ENCODE assay signal across 1 cellular context in the genomic region with DNA sequence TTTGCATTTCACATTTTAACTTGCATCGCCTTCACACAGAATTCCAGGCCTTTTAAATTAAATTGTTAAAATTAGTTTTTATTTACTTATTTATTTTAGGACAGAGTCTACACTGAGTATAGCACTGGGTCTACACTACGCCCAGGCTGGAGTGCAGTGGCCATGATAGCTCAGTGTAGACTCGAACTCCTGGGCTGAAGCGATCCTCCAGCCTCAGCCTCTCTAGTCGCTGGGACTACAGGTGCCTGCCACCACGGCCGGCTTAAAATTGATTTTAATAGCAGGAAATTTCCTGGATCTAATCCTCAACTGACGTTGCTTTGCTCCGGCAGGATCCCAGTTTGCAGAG.
TF ChIP-seq lines count a peak whose summit lies in the region.

No MANE protein-coding gene starts in this region.

TF ChIP-seq in H1, 55 proteins besides CTCF, POLR2A, EP300 and RAD21:
- TF ChIP-seq TBP (IDR thresholded peaks at IDR 0.05; ENCODE audit: low read depth, low read length), result no peak
- TF ChIP-seq EGR1 (IDR thresholded peaks at IDR 0.05; ENCODE audit: borderline replicate concordance, low read depth, low read length), result no peak
- no peak for TF ChIP-seq TCF12 (IDR thresholded peaks at IDR 0.05; ENCODE audit: low read depth, low read length)
- TF ChIP-seq ZNF274 (IDR thresholded peaks at IDR 0.05; ENCODE audit: borderline replicate concordance, extremely low read depth, low read length), result no peak
- TF ChIP-seq PHF8 (conservative IDR thresholded peaks at IDR 0.05; ENCODE audit: low read depth, low read length), result no peak
- TF ChIP-seq BCL11A (IDR thresholded peaks at IDR 0.05; ENCODE audit: low read depth in 2 of 2, low read length in 2 of 2), result no peak
- TF ChIP-seq, protein P1, sequence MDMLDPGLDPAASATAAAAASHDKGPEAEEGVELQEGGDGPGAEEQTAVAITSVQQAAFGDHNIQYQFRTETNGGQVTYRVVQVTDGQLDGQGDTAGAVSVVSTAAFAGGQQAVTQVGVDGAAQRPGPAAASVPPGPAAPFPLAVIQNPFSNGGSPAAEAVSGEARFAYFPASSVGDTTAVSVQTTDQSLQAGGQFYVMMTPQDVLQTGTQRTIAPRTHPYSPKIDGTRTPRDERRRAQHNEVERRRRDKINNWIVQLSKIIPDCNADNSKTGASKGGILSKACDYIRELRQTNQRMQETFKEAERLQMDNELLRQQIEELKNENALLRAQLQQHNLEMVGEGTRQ (IDR thresholded peaks at IDR 0.05; ENCODE audit: low read length), result no peak
- no peak for TF ChIP-seq RBBP5 (IDR thresholded peaks at IDR 0.05; ENCODE audit: borderline replicate concordance, low read depth, low read length)
- TF ChIP-seq HDAC6 (IDR thresholded peaks at IDR 0.05; ENCODE audit: low read depth, low read length), result no peak
- no peak for TF ChIP-seq CBX5 (IDR thresholded peaks at IDR 0.05; ENCODE audit: low read depth, low read length)
- TF ChIP-seq YY1 (IDR thresholded peaks at IDR 0.05; ENCODE audit: low read depth, low read length), result no peak
- no peak for TF ChIP-seq JUN (IDR thresholded peaks at IDR 0.05; ENCODE audit: low read depth, low read length)
- no peak for TF ChIP-seq GABPA (IDR thresholded peaks at IDR 0.05; ENCODE audit: borderline replicate concordance, insufficient read depth, low read length)
